Comparison of ENCODE assay signal across 1 cellular context in genomic region chr7:56051339-56052191, GRCh38.
A peak's percentile ranks its signal among the peaks of the same experiment; 100 is the strongest.
TF ChIP-seq lines count a peak whose summit lies in the region.

CCT6A (plus strand) TSS chr7:56051765; CDS start chr7:56051849, 84 bp downstream.
PSPH (minus strand) TSS chr7:56051444; CDS start chr7:56021212, 30,232 bp downstream.

TF ChIP-seq in HepG2, 621 proteins besides CTCF, POLR2A, EP300 and RAD21 (continued from another document and continues in another):
- TF ChIP-seq FOXO4 (CRISPR knock-in tag; conservative IDR thresholded peaks at IDR 0.05) = no peak
- peak; percentile 70; the same call in 1 of the 2 replicates for TF ChIP-seq TBX3 (IDR thresholded peaks at IDR 0.05; ENCODE audit: borderline replicate concordance)
- no peak for TF ChIP-seq ZNF20 (CRISPR knock-in tag; IDR thresholded peaks at IDR 0.05)
- TF ChIP-seq NFATC3 (CRISPR knock-in tag; IDR thresholded peaks at IDR 0.05) = peak; percentile 59
- peak; percentile 55; the same call in 1 of the 2 replicates for TF ChIP-seq SIX4 (CRISPR knock-in tag; IDR thresholded peaks at IDR 0.05)
- no peak; the same call in 1 of the 2 replicates for TF ChIP-seq ZBTB21 (CRISPR knock-in tag; IDR thresholded peaks at IDR 0.05)
- TF ChIP-seq RXRB (CRISPR knock-in tag; IDR thresholded peaks at IDR 0.05; ENCODE audit: borderline replicate concordance) = peak; percentile 56; the same call in 1 of the 2 replicates
- no peak for TF ChIP-seq ZSCAN25 (CRISPR knock-in tag; IDR thresholded peaks at IDR 0.05)
- TF ChIP-seq ZNF672 (CRISPR knock-in tag; IDR thresholded peaks at IDR 0.05) = no peak
- peak; percentile 44; the same call in 1 of the 2 replicates for TF ChIP-seq FOSL2 (CRISPR knock-in tag; IDR thresholded peaks at IDR 0.05)
- no peak for TF ChIP-seq ATRX (CRISPR knock-in tag; IDR thresholded peaks at IDR 0.05; ENCODE audit: borderline replicate concordance)
- TF ChIP-seq CCDC6 (CRISPR knock-in tag; IDR thresholded peaks at IDR 0.05) = peak; percentile 93
- TF ChIP-seq ZNF446 (CRISPR knock-in tag; IDR thresholded peaks at IDR 0.05) = no peak
- peak; percentile 76 for TF ChIP-seq ZNF770 (CRISPR knock-in tag; IDR thresholded peaks at IDR 0.05)
- TF ChIP-seq KDM4B (CRISPR knock-in tag; IDR thresholded peaks at IDR 0.05) = peak; percentile 32; the same call in 1 of the 2 replicates
- no peak for TF ChIP-seq MBNL3 (CRISPR knock-in tag; conservative IDR thresholded peaks at IDR 0.05)
- no peak for TF ChIP-seq ZNF280B (CRISPR knock-in tag; IDR thresholded peaks at IDR 0.05; ENCODE audit: borderline replicate concordance)
- TF ChIP-seq ZKSCAN8 (CRISPR knock-in tag; IDR thresholded peaks at IDR 0.05; ENCODE audit: borderline replicate concordance) = peak; percentile 59; the same call in 1 of the 2 replicates
- peak; percentile 69 for TF ChIP-seq BORCS8-MEF2B (CRISPR knock-in tag; IDR thresholded peaks at IDR 0.05)
- 0 out of 2 replicates have a peak, but pooled peaks have one; percentile 78 for TF ChIP-seq ZNF674 (CRISPR knock-in tag; IDR thresholded peaks at IDR 0.05; ENCODE audit: low read depth)
- 0 out of 2 replicates have a peak, but pooled peaks have one; percentile 15 for TF ChIP-seq RARA (CRISPR knock-in tag; IDR thresholded peaks at IDR 0.05)
- TF ChIP-seq SALL2 (CRISPR knock-in tag; IDR thresholded peaks at IDR 0.05) = peak; percentile 73; the same call in 1 of the 2 replicates
- no peak for TF ChIP-seq CREB3 (CRISPR knock-in tag; IDR thresholded peaks at IDR 0.05)
- TF ChIP-seq PBX3 (CRISPR knock-in tag; IDR thresholded peaks at IDR 0.05; ENCODE audit: borderline replicate concordance) = no peak
- TF ChIP-seq ATF3 (CRISPR knock-in tag; IDR thresholded peaks at IDR 0.05) = peak; percentile 55
- TF ChIP-seq HHEX (CRISPR knock-in tag; IDR thresholded peaks at IDR 0.05) = no peak
- no peak for TF ChIP-seq JUND (CRISPR knock-in tag; IDR thresholded peaks at IDR 0.05)
- TF ChIP-seq PAXIP1 (CRISPR knock-in tag; conservative IDR thresholded peaks at IDR 0.05) = peak; percentile 73
- TF ChIP-seq ZNF598 (CRISPR knock-in tag; IDR thresholded peaks at IDR 0.05; ENCODE audit: borderline replicate concordance) = peak; percentile 85; the same call in 1 of the 2 replicates
- TF ChIP-seq SP1 (IDR thresholded peaks at IDR 0.05) = no peak
- TF ChIP-seq SP1 (CRISPR knock-in tag; IDR thresholded peaks at IDR 0.05) = peak; percentile 85
- TF ChIP-seq GTF3A (CRISPR knock-in tag; conservative IDR thresholded peaks at IDR 0.05) = no peak
- TF ChIP-seq SP5 (CRISPR knock-in tag; IDR thresholded peaks at IDR 0.05; ENCODE audit: borderline replicate concordance, low read depth) = peak; percentile 62; the same call in 1 of the 2 replicates
- TF ChIP-seq ELF3 (CRISPR knock-in tag; IDR thresholded peaks at IDR 0.05) = peak; percentile 88
- TF ChIP-seq ZNF768 (CRISPR knock-in tag; IDR thresholded peaks at IDR 0.05) = peak; percentile 58
- peak; percentile 2; the same call in 1 of the 2 replicates for TF ChIP-seq STAG1 (CRISPR knock-in tag; IDR thresholded peaks at IDR 0.05)
- TF ChIP-seq CAMTA2 (CRISPR knock-in tag; IDR thresholded peaks at IDR 0.05; ENCODE audit: borderline replicate concordance) = peak; percentile 74
- peak; percentile 72; the same call in 1 of the 2 replicates for TF ChIP-seq ZNF709 (CRISPR knock-in tag; IDR thresholded peaks at IDR 0.05)
- no peak for TF ChIP-seq ZNF510 (CRISPR knock-in tag; IDR thresholded peaks at IDR 0.05; ENCODE audit: low read depth)
- peak; percentile 88; the same call in 1 of the 2 replicates for TF ChIP-seq SAFB2 (CRISPR knock-in tag; IDR thresholded peaks at IDR 0.05; ENCODE audit: borderline replicate concordance, low read depth)
- peak; percentile 90 for TF ChIP-seq TAF1 (CRISPR knock-in tag; IDR thresholded peaks at IDR 0.05)
- TF ChIP-seq BCL3 (CRISPR knock-in tag; IDR thresholded peaks at IDR 0.05) = peak; percentile 91
- TF ChIP-seq CREB1 (IDR thresholded peaks at IDR 0.05) = peak; percentile 87
- TF ChIP-seq CREB1 (CRISPR knock-in tag; IDR thresholded peaks at IDR 0.05) = peak; percentile 77
- peak; percentile 49; the same call in 1 of the 2 replicates for TF ChIP-seq MEIS1 (CRISPR knock-in tag; IDR thresholded peaks at IDR 0.05; ENCODE audit: borderline replicate concordance)
